In the genomic region with DNA sequence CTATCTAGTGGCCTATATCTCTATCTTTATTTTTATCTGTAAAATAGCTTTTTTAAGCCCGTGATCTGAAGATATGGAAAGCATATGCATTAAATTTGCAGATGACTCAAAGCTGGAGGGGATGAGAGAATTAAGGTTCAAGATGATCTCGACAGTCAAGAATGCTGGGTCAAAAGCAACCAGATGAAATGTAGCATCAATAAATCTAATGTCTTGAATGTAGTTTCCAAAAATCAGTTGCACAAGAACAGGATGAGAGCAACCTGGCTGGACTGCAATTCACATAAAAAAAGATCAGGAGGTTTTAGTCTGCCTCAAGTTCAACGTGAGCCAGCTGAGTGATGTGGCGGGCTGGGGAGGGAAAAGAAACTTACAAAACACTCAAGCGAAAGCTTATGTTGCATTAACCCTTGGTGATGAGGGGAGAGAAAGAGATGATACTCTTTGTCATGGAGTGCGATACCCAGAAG, we compare ENCODE assay signal across 11 cellular contexts.
DNase-seq lines count a peak whose midpoint lies in the region; ATAC-seq and TF ChIP-seq lines count a peak whose summit lies in the region.
"Had no signal": no experiment of that assay in that cellular context is flagged by ENCODE, and none has a peak within 500 bp of the region (broad histone marks: within the 10 kb centered on the region; RNA-seq: fewer than 3 reads in every experiment).

No MANE protein-coding gene starts in this region.

- H3K27me3 ChIP-seq in neuronal stem cell (ENCODE audit: control insufficient read depth in 3 of 3, insufficient read depth in 3 of 3, low read depth in 1 of 3, low read length in 3 of 3) = peaks cover 0 to 19% (median 0%) of the 10 kb centered on the region in 3 experiments

- no peak overlapping the region for H2BK15ac ChIP-seq in neuronal stem cell (ENCODE audit: low read length)

- H2BK120ac ChIP-seq in neuronal stem cell (ENCODE audit: low read depth, low read length) = no peak overlapping the region

- H3K27ac Mint-ChIP-seq in IgD-negative memory B cell = peak overlapping the region; percentile 87 to 99 (median 89)
- H3K27ac Mint-ChIP-seq in endothelial cell (ENCODE audit: unreplicated experiment) = no peak overlapping the region
- H3K27ac Mint-ChIP-seq: natural killer cell had no signal

- WGBS in neuronal stem cell (ENCODE audit: extremely low coverage in 2 of 2, insufficient read length in 2 of 2, insufficient replicate concordance in 1 of 2), 2 donors = no CpG with 5 or more reads among the region's 6 CpGs

- no peak overlapping the region for H2BK5ac ChIP-seq in neuronal stem cell (ENCODE audit: low read length)

- H3K9ac ChIP-seq in neuronal stem cell (ENCODE audit: low read depth, low read length, poor library complexity) = no peak overlapping the region

- DNase-seq in AG20443 (ENCODE audit: low spot score) (peak; percentile 47), fibroblast of villous mesenchyme (ENCODE audit: low read depth) (peak; percentile 96), globus pallidus (ENCODE audit: low spot score) (no peak), neuronal stem cell (ENCODE audit: low spot score) (no peak), NCI-H526 (lab: John Stamatoyannopoulos, UW) (no peak), endothelial cell (ENCODE audit: low spot score) (no peak)
- DNase-seq: CD4-positive, CD25-positive, alpha-beta regulatory T cell; natural killer cell had no signal

- no peak overlapping the region for H3K4ac ChIP-seq in neuronal stem cell (ENCODE audit: low read length)

- H2AFZ ChIP-seq in neuronal stem cell (ENCODE audit: low read length) = no peak overlapping the region

- H3K27me3 Mint-ChIP-seq in IgD-negative memory B cell (peaks cover 5% of the 10 kb centered on the region), endothelial cell (ENCODE audit: unreplicated experiment) (peaks cover 1% of the 10 kb centered on the region)

- H3K4me2 ChIP-seq in neuronal stem cell (ENCODE audit: insufficient read depth, low read length, poor library complexity, severe bottlenecking) = no peak overlapping the region

- no peak overlapping the region for H2BK12ac ChIP-seq in neuronal stem cell (ENCODE audit: low read length)

- no peak overlapping the region for H3K14ac ChIP-seq in neuronal stem cell (ENCODE audit: low read length)

- H4K91ac ChIP-seq in neuronal stem cell (ENCODE audit: low read depth, low read length, poor library complexity) = no peak overlapping the region

- H3K36me3 Mint-ChIP-seq in IgD-negative memory B cell (no peaks in the 10 kb centered on the region), endothelial cell (ENCODE audit: low read depth, unreplicated experiment) (peaks cover 3% of the 10 kb centered on the region)
- H3K36me3 Mint-ChIP-seq: CD4-positive, CD25-positive, alpha-beta regulatory T cell; natural killer cell had no signal

- peaks cover 0 to 4% of the 10 kb centered on the region in 2 donors for H3K4me1 ChIP-seq in neuronal stem cell (ENCODE audit: control insufficient read depth in 2 of 2, insufficient read depth in 1 of 2, low read depth in 1 of 2, low read length in 2 of 2)

- H3K79me1 ChIP-seq in neuronal stem cell (ENCODE audit: low read depth, low read length) = no peaks in the 10 kb centered on the region

- H3K4me3 Mint-ChIP-seq in IgD-negative memory B cell (peak overlapping the region; percentile 10 to 86 (median 64)), endothelial cell (ENCODE audit: unreplicated experiment) (no peak overlapping the region)
- H3K4me3 Mint-ChIP-seq: CD4-positive, CD25-positive, alpha-beta regulatory T cell; natural killer cell had no signal

- H3K9me3 Mint-ChIP-seq in IgD-negative memory B cell = no peaks in the 10 kb centered on the region
- no peaks in the 10 kb centered on the region for H3K9me3 Mint-ChIP-seq in endothelial cell (ENCODE audit: unreplicated experiment)
- H3K9me3 Mint-ChIP-seq: natural killer cell had no signal

- peak; percentile 32 for ATAC-seq in GM21619 (IDR thresholded peaks at IDR 0.05; ENCODE audit: unreplicated experiment)
- ATAC-seq: natural killer cell had no signal

- no peak overlapping the region for H3K18ac ChIP-seq in neuronal stem cell (ENCODE audit: low read length)

- H3K9me3 ChIP-seq in neuronal stem cell (replicated peaks in 1 of 2; ENCODE audit: control insufficient read depth in 2 of 2, insufficient read depth in 1 of 2, low read depth in 1 of 2, low read length in 2 of 2) = no peaks in the 10 kb centered on the region

- H4K8ac ChIP-seq in neuronal stem cell (ENCODE audit: low read depth, low read length) = no peak overlapping the region

- H3K27ac ChIP-seq in neuronal stem cell (replicated peaks; ENCODE audit: low read length) = no peak overlapping the region
- H3K27ac ChIP-seq: epithelial cell of prostate had no signal

- H2AK5ac ChIP-seq in neuronal stem cell (ENCODE audit: low read depth, low read length) = no peak overlapping the region

- no peak overlapping the region for H3K23ac ChIP-seq in neuronal stem cell (ENCODE audit: low read depth, low read length, poor library complexity)

- H3K4me1 Mint-ChIP-seq in IgD-negative memory B cell (peaks cover 41 to 50% (median 48%) of the 10 kb centered on the region in 3 donors), endothelial cell (ENCODE audit: unreplicated experiment) (peaks cover 9% of the 10 kb centered on the region)
- H3K4me1 Mint-ChIP-seq: natural killer cell had no signal

- H3K36me3 ChIP-seq in neuronal stem cell (replicated peaks in 1 of 2; ENCODE audit: control insufficient read depth in 2 of 2, insufficient read depth in 2 of 2, low read length in 2 of 2) = no peaks in the 10 kb centered on the region

- TF ChIP-seq CTCF in fibroblast of villous mesenchyme (IDR thresholded peaks at IDR 0.05; ENCODE audit: insufficient read depth, low read depth, low read length) (no peak), endothelial cell (IDR thresholded peaks at IDR 0.05; ENCODE audit: unreplicated experiment) (no peak)

- H3K4me3 ChIP-seq in fibroblast of villous mesenchyme (ENCODE audit: low read depth, low read length) (no peak overlapping the region), neuronal stem cell (ENCODE audit: low read length in 2 of 2) (no peak overlapping the region)

Comparison
In these comparisons a context has a peak if more than half of its experiments do, and no peak if none do; other contexts are left out.
1. DNase-seq: peak in AG20443 (single experiment) and fibroblast of villous mesenchyme (single experiment); none in globus pallidus (single experiment), neuronal stem cell (single experiment), NCI-H526 (0 of 2) and endothelial cell (single experiment).